Comparison of ENCODE assay signal across 19 cellular contexts in the genomic region with DNA sequence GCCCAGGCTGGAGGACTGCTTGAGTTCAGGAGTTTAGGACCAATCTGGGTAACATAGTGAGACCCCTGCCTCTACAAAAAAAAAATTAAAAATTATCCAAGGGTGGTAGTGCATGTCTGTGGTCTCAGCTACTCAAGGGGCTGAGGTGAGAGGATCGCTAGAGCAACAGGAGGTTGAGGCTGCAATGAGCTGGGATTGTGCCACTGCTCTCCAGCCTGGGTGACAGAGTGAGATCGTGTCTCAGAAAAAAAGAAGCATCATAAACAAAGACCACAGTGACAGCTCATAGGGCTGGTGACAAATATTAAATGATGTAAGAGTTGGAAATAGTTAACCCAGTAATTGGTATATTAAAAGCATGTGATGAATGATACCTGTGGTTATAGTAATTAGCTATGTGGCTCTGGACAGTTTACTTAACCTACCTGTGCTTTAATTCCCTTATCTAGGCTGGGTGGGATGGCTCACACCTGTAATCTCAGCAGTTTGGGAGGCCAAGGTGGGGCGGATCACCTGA.
"Had no signal": no experiment of that assay in that cellular context is flagged by ENCODE, and none has a peak within 500 bp of the region (broad histone marks: within the 10 kb centered on the region; RNA-seq: fewer than 3 reads in every experiment).

No MANE protein-coding gene starts in this region.

- ATAC-seq: left ventricle myocardium superior; lower lobe of right lung; naive thymus-derived CD8-positive, alpha-beta T cell; psoas muscle; right cardiac atrium; stimulated activated naive B cell treated with anti-CD40 and anti-IgM and Interleukin-4, amounts not matched to agents 10 μg/mL and 1 μg/mL and 100 μg/mL, for 72 hours had no signal

- H3K4me1 ChIP-seq: esophagus squamous epithelium, lower lobe of right lung, psoas muscle, stomach, thyroid gland, vagina had no signal

- DNase-seq: dorsolateral prefrontal cortex; effector CD4-positive, alpha-beta T cell; esophagus squamous epithelium; foreskin melanocyte; head of caudate nucleus; left ventricle myocardium superior; lower lobe of right lung; naive thymus-derived CD8-positive, alpha-beta T cell; nephron progenitor cell; nucleus accumbens; psoas muscle; right cardiac atrium; stimulated activated CD4-positive, alpha-beta T cell treated with anti-CD3 and anti-CD28 coated beads, Interleukin-15, amount 100 ng/mL, for 24 hours; stimulated activated CD4-positive, alpha-beta T cell treated with anti-CD3 and anti-CD28 coated beads, Interleukin-2, amount 100 ng/mL, for 48 hours; stimulated activated naive B cell treated with anti-CD40 and anti-IgM and Interleukin-4, amounts not matched to agents 10 μg/mL and 1 μg/mL and 100 μg/mL, for 72 hours; stomach; thyroid gland had no signal

- H3K27ac ChIP-seq: dorsolateral prefrontal cortex, esophagus squamous epithelium, lower lobe of right lung, psoas muscle, skin epidermis, stomach, thyroid gland, vagina had no signal

- H3K9me3 ChIP-seq: esophagus squamous epithelium, lower lobe of right lung, psoas muscle, stomach, thyroid gland, vagina had no signal

- H3K27me3 ChIP-seq: thyroid gland, vagina had no signal

- H3K4me3 ChIP-seq: dorsolateral prefrontal cortex, esophagus squamous epithelium, lower lobe of right lung, psoas muscle, skin epidermis, stomach, thyroid gland, vagina had no signal

- H3K36me3 ChIP-seq: esophagus squamous epithelium, lower lobe of right lung, stomach, thyroid gland, vagina had no signal
